ENCODE assay signal across 8 cellular contexts in the genomic region with DNA sequence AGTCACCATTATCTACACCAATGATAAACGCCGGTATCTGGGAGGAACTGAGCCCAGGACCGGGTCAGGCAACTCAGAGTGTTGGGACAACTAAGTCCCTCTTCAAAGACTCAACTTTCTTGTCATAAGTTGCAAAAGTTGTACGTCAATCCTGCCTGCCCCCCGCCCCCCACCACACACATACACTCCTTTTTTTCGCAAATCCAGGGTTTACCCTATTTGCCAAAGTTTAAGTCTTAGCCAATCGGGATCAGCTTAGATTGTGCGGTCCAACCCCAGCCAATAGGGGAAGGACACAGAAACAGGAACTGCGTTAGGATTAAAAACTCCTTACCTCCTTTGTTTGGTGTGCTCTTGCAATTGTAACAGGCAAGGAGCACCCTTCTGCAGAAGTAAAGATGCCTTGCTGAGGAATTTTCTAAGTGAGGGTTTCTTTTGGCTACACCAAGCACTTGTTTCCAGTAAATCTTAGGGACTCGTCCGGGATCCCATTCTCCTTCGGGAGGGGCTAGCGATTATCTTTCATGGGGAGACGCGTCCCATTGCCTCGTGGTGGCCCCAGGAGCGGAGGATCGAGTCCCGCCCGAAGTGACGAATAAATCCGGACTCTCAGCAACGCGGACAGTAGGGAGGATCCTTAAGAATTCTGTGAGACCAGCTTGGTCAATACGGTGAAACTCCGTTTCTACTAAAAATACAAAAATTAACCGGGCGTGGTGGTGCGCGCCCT.
DNase-seq lines count a peak whose midpoint lies in the region; ATAC-seq and TF ChIP-seq lines count a peak whose summit lies in the region.

No MANE protein-coding gene starts in this region.

- no peaks in the 10 kb centered on the region for H3K27me3 ChIP-seq in thyroid gland

- peak overlapping the region; percentile 89 for H3K4me3 ChIP-seq in GM12864 (ENCODE audit: low read depth, low read length)
- H3K4me3 ChIP-seq in thyroid gland (replicated peaks in 1 of 3) = peak overlapping the region; percentile 25 to 84 (median 60)

- TF ChIP-seq CTCF in 22Rv1 (IDR thresholded peaks at IDR 0.05) (peak; percentile 32), GM12864 (IDR thresholded peaks at IDR 0.05; ENCODE audit: low read depth, low read length, missing control alignments) (no peak), thyroid gland (IDR thresholded peaks at IDR 0.05) (no peak)

- intact Hi-C loops in thyroid gland (cut with DNase I) = loop anchor here (5.0 to 10.0 kb wide), 2 partner anchors 574 to 717 kb away; a partner anchor contains a TSS

- H3K4me1 ChIP-seq in thyroid gland = peaks cover 0 to 7% of the 10 kb centered on the region in 2 donors

- ATAC-seq in HG02678 (IDR thresholded peaks at IDR 0.05; ENCODE audit: unreplicated experiment) = peak; percentile 51

- WGBS in thyroid gland, 2 donors = 1 to 5% methylated on average over 28 to 30 of the region's 30 CpGs

- no peak for DNase-seq in GM12864 (ENCODE audit: low read depth)
- DNase-seq in NCI-H2171 (lab: John Stamatoyannopoulos, UW) = peak; percentile 27
- DNase-seq in activated CD4-positive, alpha-beta T cell treated with anti-CD3 and anti-CD28 coated beads, Interleukin-2, amount 50 U/mL, for 1 hour = peak; percentile 36
- DNase-seq in epithelial cell of prostate (ENCODE audit: low read depth, low spot score) = no peak
- peak; percentile 64 for DNase-seq in mucosa of gallbladder (ENCODE audit: low spot score)
- peak; percentile 73 to 79 for DNase-seq in thyroid gland

- no peaks in the 10 kb centered on the region for H3K9me3 ChIP-seq in thyroid gland

- no peaks in the 10 kb centered on the region for H3K36me3 ChIP-seq in thyroid gland

- TF ChIP-seq POLR2A in thyroid gland (IDR thresholded peaks at IDR 0.05) = peak; percentile 46 to 88

- H3K27ac ChIP-seq in 22Rv1 (peak overlapping the region; percentile 95), epithelial cell of prostate (peak overlapping the region; percentile 63), thyroid gland (peak overlapping the region; percentile 79 to 94 (median 88))

Comparison
In these comparisons a context has a peak if more than half of its experiments do, and no peak if none do; other contexts are left out.
1. DNase-seq: peak in NCI-H2171 (single experiment), activated CD4-positive, alpha-beta T cell treated with anti-CD3 and anti-CD28 coated beads, Interleukin-2, amount 50 U/mL, for 1 hour (single experiment), mucosa of gallbladder (single experiment) and thyroid gland (2 of 2); none in GM12864 (single experiment) and epithelial cell of prostate (single experiment).
2. Peak in every context shown above with its lines, with median percentiles within 50 percentile points of each other: H3K27ac ChIP-seq.